9 cellular contexts compared by ENCODE assay signal in genomic region chr14:64704145-64704742, GRCh38. TPM values are rescaled to one million over a fixed set of nuclear protein-coding genes. Genes with fewer than 3 reads are reported as not detected.
DNase-seq lines count a peak whose midpoint lies in the region; ATAC-seq and TF ChIP-seq lines count a peak whose summit lies in the region.
"Had no signal": no experiment of that assay in that cellular context is flagged by ENCODE, and none has a peak within 500 bp of the region (broad histone marks: within the 10 kb centered on the region; RNA-seq: fewer than 3 reads in every experiment).

TSS of gene PLEKHG3 (plus strand) at chr14:64704424. CDS start at chr14:64727632, 23,208 bp downstream.

- no peak for ATAC-seq in GM19351 (IDR thresholded peaks at IDR 0.05; ENCODE audit: unreplicated experiment)

- WGBS in tibial nerve, 2 donors = 1% methylated on average over 35 to 45 of the region's 69 CpGs

- H3K27me3 ChIP-seq in mucosa of stomach (ENCODE audit: control insufficient read depth, insufficient read depth, low read length) (peaks cover 13% of the 10 kb centered on the region), tibial nerve (no peaks in the 10 kb centered on the region)

- TF ChIP-seq CTCF in tibial nerve (IDR thresholded peaks at IDR 0.05) = peak in 1 of 5 experiments; percentile 34

- no peaks in the 10 kb centered on the region for H3K9me3 Mint-ChIP-seq in activated T-helper 2 cell treated with anti-CD3 and anti-CD28 coated beads, Interferon-gamma antibody, Interleukin-2, Interleukin-4, amounts not matched to agents 10 μg/mL and 5 μg/mL and 100 μg/mL, durations not matched to agents 14 hours and 24 hours and 36 hours

- peak within 1 kb of the TSS; percentile 75 for H3K4me3 Mint-ChIP-seq in activated T-helper 2 cell treated with anti-CD3 and anti-CD28 coated beads, Interferon-gamma antibody, Interleukin-2, Interleukin-4, amounts not matched to agents 10 μg/mL and 5 μg/mL and 100 μg/mL, durations not matched to agents 14 hours and 24 hours and 36 hours (ENCODE audit: low read depth)

- H3K4me1 ChIP-seq in mucosa of stomach (ENCODE audit: control insufficient read depth, insufficient read depth, low read length) (peaks cover 53% of the 10 kb centered on the region), tibial nerve (peaks cover 0 to 73% (median 45%) of the 10 kb centered on the region in 4 donors)

- TF ChIP-seq EP300 in tibial nerve (IDR thresholded peaks at IDR 0.05) = peak in 1 of 2 donors; percentile 90

- intact Hi-C loops in activated T-helper 2 cell treated with anti-CD3 and anti-CD28 coated beads, Interferon-gamma antibody, Interleukin-2, Interleukin-4, amounts not matched to agents 10 μg/mL and 5 μg/mL and 100 μg/mL, durations not matched to agents 14 hours and 24 hours and 36 hours (cut with micrococcal nuclease) = loop anchor here (5.0 kb wide), 1 partner anchor 162 kb away; the partner anchor contains the start of gene HSPA2

- H3K27me3 Mint-ChIP-seq in activated T-helper 2 cell treated with anti-CD3 and anti-CD28 coated beads, Interferon-gamma antibody, Interleukin-2, Interleukin-4, amounts not matched to agents 10 μg/mL and 5 μg/mL and 100 μg/mL, durations not matched to agents 14 hours and 24 hours and 36 hours (ENCODE audit: low read depth) = peaks cover 63% of the 10 kb centered on the region

- H3K27ac Mint-ChIP-seq in activated T-helper 2 cell treated with anti-CD3 and anti-CD28 coated beads, Interferon-gamma antibody, Interleukin-2, Interleukin-4, amounts not matched to agents 10 μg/mL and 5 μg/mL and 100 μg/mL, durations not matched to agents 14 hours and 24 hours and 36 hours = no peak within 1 kb of the TSS

- TF ChIP-seq POLR2A in tibial nerve (IDR thresholded peaks at IDR 0.05) = peak in 1 of 2 donors; percentile 62

- H3K27ac ChIP-seq in tibial nerve = peak within 1 kb of the TSS; percentile 79 to 98 (median 91)

- H3K4me3 ChIP-seq in mucosa of stomach (ENCODE audit: low read length) (peak within 1 kb of the TSS; percentile 81), tibial nerve (peak within 1 kb of the TSS; percentile 72 to 90 (median 84))

- H3K36me3 ChIP-seq in mucosa of stomach (ENCODE audit: control insufficient read depth, insufficient read depth, low read length) = no peaks in the 10 kb centered on the region
- H3K36me3 ChIP-seq in tibial nerve = no peaks in the 10 kb centered on the region

- H3K9ac ChIP-seq in mucosa of stomach (ENCODE audit: low read length) = peak within 1 kb of the TSS; percentile 89

- no peaks in the 10 kb centered on the region for H3K36me3 Mint-ChIP-seq in activated T-helper 2 cell treated with anti-CD3 and anti-CD28 coated beads, Interferon-gamma antibody, Interleukin-2, Interleukin-4, amounts not matched to agents 10 μg/mL and 5 μg/mL and 100 μg/mL, durations not matched to agents 14 hours and 24 hours and 36 hours (ENCODE audit: low read depth)

- H3K4me1 Mint-ChIP-seq in activated T-helper 2 cell treated with anti-CD3 and anti-CD28 coated beads, Interferon-gamma antibody, Interleukin-2, Interleukin-4, amounts not matched to agents 10 μg/mL and 5 μg/mL and 100 μg/mL, durations not matched to agents 14 hours and 24 hours and 36 hours (ENCODE audit: low read depth) = peaks cover 45% of the 10 kb centered on the region

- DNase-seq in NCI-H2081 (lab: John Stamatoyannopoulos, UW) = peak; percentile 86 to 87
- no peak for DNase-seq in NCI-H2081 treated with DMSO at 0.1 percent for 48 hours (lab: John Stamatoyannopoulos, UW)
- peak; percentile 74 for DNase-seq in NCI-H2227 treated with DMSO at 0.1 percent for 48 hours (lab: John Stamatoyannopoulos, UW)
- DNase-seq in activated T-helper 2 cell treated with anti-CD3 and anti-CD28 coated beads, Interferon-gamma antibody, Interleukin-2, Interleukin-4, amounts not matched to agents 10 μg/mL and 5 μg/mL and 100 μg/mL, durations not matched to agents 14 hours and 24 hours and 36 hours (ENCODE audit: low spot score) = no peak
- DNase-seq in fibroblast of peridontal ligament (ENCODE audit: extremely low read depth) = peak; percentile 43
- DNase-seq in tibial nerve (ENCODE audit: low spot score in 2 of 2) = peak in 1 of 2 donors; percentile 53
- DNase-seq: DND-41 had no signal

- H3K9me3 ChIP-seq in mucosa of stomach (ENCODE audit: control insufficient read depth, low read length) = no peaks in the 10 kb centered on the region
- no peaks in the 10 kb centered on the region for H3K9me3 ChIP-seq in tibial nerve

RNA-seq across cellular contexts. Expression of gene PLEKHG3, which starts in this region (rescaled TPM):
- 1.0 and 1.9 TPM in 2 replicates for total RNA-seq in activated T-helper 2 cell treated with anti-CD3 and anti-CD28 coated beads, Interferon-gamma antibody, Interleukin-2, Interleukin-4, amounts not matched to agents 10 μg/mL and 5 μg/mL and 100 μg/mL, durations not matched to agents 14 hours and 24 hours and 36 hours
- total RNA-seq in tibial nerve = 10 to 100 TPM; 33.3 to 73.9 (median 63.1) TPM

Comparison
In these comparisons a context has a peak if more than half of its experiments do, and no peak if none do; other contexts are left out.
1. RNA of gene PLEKHG3 (total RNA-seq): 33.3 to 73.9 TPM in tibial nerve; 1.0 to 1.9 TPM in activated T-helper 2 cell treated with anti-CD3 and anti-CD28 coated beads, Interferon-gamma antibody, Interleukin-2, Interleukin-4, amounts not matched to agents 10 μg/mL and 5 μg/mL and 100 μg/mL, durations not matched to agents 14 hours and 24 hours and 36 hours; every median in the first group is over 10 times any median in the second.
2. DNase-seq: peak in NCI-H2081 (2 of 2), NCI-H2227 treated with DMSO at 0.1 percent for 48 hours (single experiment) and fibroblast of peridontal ligament (single experiment); none in NCI-H2081 treated with DMSO at 0.1 percent for 48 hours (single experiment) and activated T-helper 2 cell treated with anti-CD3 and anti-CD28 coated beads, Interferon-gamma antibody, Interleukin-2, Interleukin-4, amounts not matched to agents 10 μg/mL and 5 μg/mL and 100 μg/mL, durations not matched to agents 14 hours and 24 hours and 36 hours (single experiment).